12 cellular contexts compared by ENCODE assay signal in the genomic region with DNA sequence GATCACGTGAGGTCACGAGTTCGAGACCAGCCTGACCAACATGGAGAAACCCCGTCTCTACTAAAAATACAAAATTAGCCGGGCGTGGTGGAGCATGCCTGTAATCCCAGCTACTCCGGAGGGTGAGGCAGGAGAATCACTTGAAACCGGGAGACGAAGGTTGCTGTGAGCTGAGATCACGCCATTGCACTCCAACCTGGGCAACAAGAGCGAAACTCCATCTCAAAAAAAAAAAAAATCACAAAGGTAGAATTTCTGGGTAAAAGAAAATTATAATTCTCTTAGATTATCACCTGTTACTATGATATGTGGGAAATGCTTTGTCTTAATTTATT. TPM values are rescaled to one million over a fixed set of nuclear protein-coding genes. Genes with fewer than 3 reads are reported as not detected.
"Had no signal": no experiment of that assay in that cellular context is flagged by ENCODE, and none has a peak within 500 bp of the region (broad histone marks: within the 10 kb centered on the region; RNA-seq: fewer than 3 reads in every experiment).

No MANE protein-coding gene starts in this region.

RNA-seq across cellular contexts. Expression of a gene that starts 3.4 kb away (rescaled TPM):
- total RNA-seq: OCI-LY7, PC-3, PC-9, Peyer's patch, Right ventricle myocardium inferior, Right ventricle myocardium superior, RPMI7951, SJCRH30, SJSA1, SK-MEL-5, T-cell had no signal
- polyA plus RNA-seq: SK-N-SH had no signal
